In the genomic region with DNA sequence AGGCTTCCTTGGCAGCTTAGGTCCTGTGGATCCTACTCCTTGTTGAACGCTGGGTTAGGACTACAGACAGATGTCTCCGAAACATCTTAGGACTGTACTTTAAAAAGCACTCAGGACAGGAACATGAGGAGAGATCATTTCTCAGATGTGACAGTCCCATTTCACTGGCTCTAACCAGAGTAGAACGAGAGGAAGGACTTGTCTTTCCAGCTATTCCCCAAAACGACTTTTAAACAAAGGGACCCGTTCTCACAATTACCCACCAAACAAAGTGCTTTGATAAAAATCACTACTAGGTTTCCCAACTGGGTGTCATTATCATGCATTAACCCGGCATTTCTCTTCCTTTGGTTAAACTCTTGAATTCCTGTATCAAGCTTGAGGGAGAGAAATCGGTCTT, we compare ENCODE assay signal across 22 cellular contexts.
"Had no signal": no experiment of that assay in that cellular context is flagged by ENCODE, and none has a peak within 500 bp of the region (broad histone marks: within the 10 kb centered on the region; RNA-seq: fewer than 3 reads in every experiment).

No MANE protein-coding gene starts in this region.

- H3K27me3 ChIP-seq: gastrocnemius medialis, ovary, stomach, thyroid gland had no signal

- H3K36me3 ChIP-seq: gastrocnemius medialis, ovary, sigmoid colon, stomach, thyroid gland had no signal

- H3K4me3 ChIP-seq: dorsolateral prefrontal cortex, gastrocnemius medialis, lung, mucosa of descending colon, ovary, psoas muscle, sigmoid colon, stomach, thyroid gland had no signal

- DNase-seq: effector CD4-positive, alpha-beta T cell; foreskin fibroblast; gastrocnemius medialis; kidney; mucosa of descending colon; naive B cell; ovary; psoas muscle; right cardiac atrium; sigmoid colon; stimulated activated CD4-positive, alpha-beta T cell treated with anti-CD3 and anti-CD28 coated beads, Interleukin-2, amount 100 ng/mL, for 24 hours; stimulated activated CD4-positive, alpha-beta T cell treated with anti-CD3 and anti-CD28 coated beads, Interleukin-4, amount 100 ng/mL, for 24 hours; stimulated activated naive CD4-positive, alpha-beta T cell treated with Interleukin-2 at 50 U/mL for 16 hours; stomach; thyroid gland had no signal

- ATAC-seq: esophagus mucosa; gastrocnemius medialis; left lobe of liver; mucosa of descending colon; natural killer cell treated with Interleukin-12 subunit alpha and Interleukin-12 subunit beta and Interleukin-15 and Interleukin-18, amount 100 ng/mL, for 72 hours; psoas muscle; right cardiac atrium; stimulated activated effector memory CD8-positive, alpha-beta T cell treated with anti-CD3 and anti-CD28 coated beads, Interleukin-12 subunit alpha, Interleukin-12 subunit beta, amount 100 ng/mL, for 72 hours had no signal

- H3K9me3 ChIP-seq: gastrocnemius medialis, mucosa of descending colon, ovary, psoas muscle, sigmoid colon, stomach, thyroid gland had no signal

- H3K4me1 ChIP-seq: gastrocnemius medialis, psoas muscle, sigmoid colon, thyroid gland had no signal

- H3K27ac ChIP-seq: epithelial cell of prostate, gastrocnemius medialis, ovary, psoas muscle, sigmoid colon, stomach, thyroid gland had no signal
